In the genomic region with DNA sequence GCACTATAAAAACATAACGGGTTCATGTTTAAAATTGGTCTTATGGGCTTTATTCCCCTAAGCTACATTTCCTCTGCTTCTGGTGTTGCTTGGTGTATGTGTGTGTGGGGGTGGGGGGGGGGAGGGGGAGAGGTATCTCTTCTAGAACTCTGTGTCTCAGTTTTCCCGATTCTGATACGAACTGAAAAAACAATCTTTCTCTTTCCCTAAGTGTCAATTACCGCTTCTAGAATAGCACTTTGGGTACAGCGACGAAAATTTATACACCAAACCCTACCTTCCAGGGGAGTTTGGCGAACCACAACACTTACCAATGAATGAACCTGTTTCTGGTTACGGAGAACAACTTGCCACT, we compare ENCODE assay signal across 8 cellular contexts. TPM values are rescaled to one million over a fixed set of nuclear protein-coding genes. Genes with fewer than 3 reads are reported as not detected.
DNase-seq lines count a peak whose midpoint lies in the region; ATAC-seq and TF ChIP-seq lines count a peak whose summit lies in the region.

No MANE protein-coding gene starts in this region.

- no peaks in the 10 kb centered on the region for H3K9me3 Mint-ChIP-seq in activated CD8-positive, alpha-beta memory T cell treated with anti-CD3 and anti-CD28 coated beads, Interleukin-2, amount 10 ng/mL, durations not matched to agents 7 days and 5 days (ENCODE audit: low read depth)

- H3K4me3 ChIP-seq in ascending aorta (peak overlapping the region; percentile 80 to 91), liver (ENCODE audit: low read depth in 1 of 3, low read length in 3 of 3) (peak overlapping the region; percentile 86 to 100 (median 89)), thoracic aorta (peak overlapping the region; percentile 84)

- peak overlapping the region; percentile 87 to 96 for H3K27ac ChIP-seq in ascending aorta
- H3K27ac ChIP-seq in liver (ENCODE audit: low read depth in 1 of 2, low read length in 2 of 2) = peak overlapping the region; percentile 73 to 85
- H3K27ac ChIP-seq in thoracic aorta = peak overlapping the region; percentile 87 to 90

- TF ChIP-seq CTCF in ascending aorta (IDR thresholded peaks at IDR 0.05) = no peak
- TF ChIP-seq CTCF in liver (IDR thresholded peaks at IDR 0.05; ENCODE audit: low read depth, low read length, missing input control) = no peak
- TF ChIP-seq CTCF in thoracic aorta (IDR thresholded peaks at IDR 0.05) = no peak

- no peak for DNase-seq in activated CD8-positive, alpha-beta memory T cell treated with anti-CD3 and anti-CD28 coated beads, Interleukin-2, amount 10 ng/mL, durations not matched to agents 7 days and 5 days
- DNase-seq in activated CD8-positive, alpha-beta memory T cell treated with anti-CD3 and anti-CD28 coated beads, Interleukin-2, amount 50 U/mL, for 4 hours = no peak
- DNase-seq in ascending aorta (ENCODE audit: low spot score in 2 of 2) (no peak), thoracic aorta (ENCODE audit: low spot score) (no peak), medulla oblongata (ENCODE audit: extremely low spot score) (no peak)
- DNase-seq in stimulated activated CD4-positive, alpha-beta T cell treated with anti-CD3 and anti-CD28 coated beads, Interleukin-2, amount 100 ng/mL, for 24 hours = no peak

- intact Hi-C loops in ascending aorta (cut with DNase I) = loop anchor here (5.0 to 10.0 kb wide), 4 partner anchors 80 to 203 kb away; a partner anchor contains a TSS

- ATAC-seq in activated CD8-positive, alpha-beta memory T cell treated with anti-CD3 and anti-CD28 coated beads, Interleukin-2, amount 10 ng/mL, durations not matched to agents 7 days and 5 days = no peak
- no peak for ATAC-seq in thoracic aorta (ENCODE audit: insufficient number of reproducible peaks, low FRiP score, low read depth)
- no peak for ATAC-seq in HG02970 (IDR thresholded peaks at IDR 0.05; ENCODE audit: low FRiP score, unreplicated experiment)

- CTCF ChIA-PET in activated CD8-positive, alpha-beta memory T cell treated with anti-CD3 and anti-CD28 coated beads, Interleukin-2, amount 10 ng/mL, durations not matched to agents 7 days and 5 days (lab: Charles Lee) = interaction anchor here (0.6 to 1.3 kb wide), 4 partner anchors 51 to 260 kb away, joined by 3 to 5 read pairs (median 4); a partner anchor contains a TSS

- H3K9me3 ChIP-seq in ascending aorta (no peaks in the 10 kb centered on the region), liver (ENCODE audit: control insufficient read depth in 4 of 4, low read length in 3 of 4) (no peaks in the 10 kb centered on the region), thoracic aorta (no peaks in the 10 kb centered on the region)

- peaks cover 46% of the 10 kb centered on the region for H3K4me1 Mint-ChIP-seq in activated CD8-positive, alpha-beta memory T cell treated with anti-CD3 and anti-CD28 coated beads, Interleukin-2, amount 10 ng/mL, durations not matched to agents 7 days and 5 days

- H3K4me3 Mint-ChIP-seq in activated CD8-positive, alpha-beta memory T cell treated with anti-CD3 and anti-CD28 coated beads, Interleukin-2, amount 10 ng/mL, durations not matched to agents 7 days and 5 days = peak overlapping the region; percentile 98

- H3K4me1 ChIP-seq in ascending aorta = peaks cover 4 to 11% of the 10 kb centered on the region in 2 donors
- H3K4me1 ChIP-seq in liver (ENCODE audit: control insufficient read depth in 4 of 4, insufficient read depth in 4 of 4, low read length in 3 of 4) = peaks cover 0 to 16% (median 12%) of the 10 kb centered on the region in 4 donors
- H3K4me1 ChIP-seq in thoracic aorta (ENCODE audit: control insufficient read depth in 1 of 2, low read depth in 2 of 2) = peaks cover 3 to 16% of the 10 kb centered on the region in 2 donors

- H3K27me3 ChIP-seq in ascending aorta = no peaks in the 10 kb centered on the region
- no peaks in the 10 kb centered on the region for H3K27me3 ChIP-seq in liver (ENCODE audit: control insufficient read depth in 4 of 4, insufficient read depth in 4 of 4, low read length in 3 of 4)
- no peaks in the 10 kb centered on the region for H3K27me3 ChIP-seq in thoracic aorta (replicated peaks; ENCODE audit: insufficient read depth)

- peaks cover 13% of the 10 kb centered on the region for H3K36me3 Mint-ChIP-seq in activated CD8-positive, alpha-beta memory T cell treated with anti-CD3 and anti-CD28 coated beads, Interleukin-2, amount 10 ng/mL, durations not matched to agents 7 days and 5 days

- peaks cover 7 to 23% of the 10 kb centered on the region in 2 donors for H3K36me3 ChIP-seq in ascending aorta
- H3K36me3 ChIP-seq in liver (ENCODE audit: control insufficient read depth in 4 of 4, insufficient read depth in 3 of 4, low read depth in 1 of 4, low read length in 3 of 4) = peaks cover 2 to 14% (median 6%) of the 10 kb centered on the region in 4 donors
- peaks cover 7% of the 10 kb centered on the region for H3K36me3 ChIP-seq in thoracic aorta

- H3K27ac Mint-ChIP-seq in activated CD8-positive, alpha-beta memory T cell treated with anti-CD3 and anti-CD28 coated beads, Interleukin-2, amount 10 ng/mL, durations not matched to agents 7 days and 5 days = peak overlapping the region; percentile 97

- 4% methylated on average over 8 of the region's 8 CpGs for WGBS in liver

- peak overlapping the region; percentile 74 to 82 for H3K9ac ChIP-seq in liver (ENCODE audit: low read depth in 1 of 2, low read length in 2 of 2)

- TF ChIP-seq RAD21 in liver (IDR thresholded peaks at IDR 0.05) = no peak

- H3K27me3 Mint-ChIP-seq in activated CD8-positive, alpha-beta memory T cell treated with anti-CD3 and anti-CD28 coated beads, Interleukin-2, amount 10 ng/mL, durations not matched to agents 7 days and 5 days = no peaks in the 10 kb centered on the region

TF ChIP-seq in liver, 16 proteins besides CTCF, POLR2A, EP300 and RAD21:
- TF ChIP-seq, protein P1, sequence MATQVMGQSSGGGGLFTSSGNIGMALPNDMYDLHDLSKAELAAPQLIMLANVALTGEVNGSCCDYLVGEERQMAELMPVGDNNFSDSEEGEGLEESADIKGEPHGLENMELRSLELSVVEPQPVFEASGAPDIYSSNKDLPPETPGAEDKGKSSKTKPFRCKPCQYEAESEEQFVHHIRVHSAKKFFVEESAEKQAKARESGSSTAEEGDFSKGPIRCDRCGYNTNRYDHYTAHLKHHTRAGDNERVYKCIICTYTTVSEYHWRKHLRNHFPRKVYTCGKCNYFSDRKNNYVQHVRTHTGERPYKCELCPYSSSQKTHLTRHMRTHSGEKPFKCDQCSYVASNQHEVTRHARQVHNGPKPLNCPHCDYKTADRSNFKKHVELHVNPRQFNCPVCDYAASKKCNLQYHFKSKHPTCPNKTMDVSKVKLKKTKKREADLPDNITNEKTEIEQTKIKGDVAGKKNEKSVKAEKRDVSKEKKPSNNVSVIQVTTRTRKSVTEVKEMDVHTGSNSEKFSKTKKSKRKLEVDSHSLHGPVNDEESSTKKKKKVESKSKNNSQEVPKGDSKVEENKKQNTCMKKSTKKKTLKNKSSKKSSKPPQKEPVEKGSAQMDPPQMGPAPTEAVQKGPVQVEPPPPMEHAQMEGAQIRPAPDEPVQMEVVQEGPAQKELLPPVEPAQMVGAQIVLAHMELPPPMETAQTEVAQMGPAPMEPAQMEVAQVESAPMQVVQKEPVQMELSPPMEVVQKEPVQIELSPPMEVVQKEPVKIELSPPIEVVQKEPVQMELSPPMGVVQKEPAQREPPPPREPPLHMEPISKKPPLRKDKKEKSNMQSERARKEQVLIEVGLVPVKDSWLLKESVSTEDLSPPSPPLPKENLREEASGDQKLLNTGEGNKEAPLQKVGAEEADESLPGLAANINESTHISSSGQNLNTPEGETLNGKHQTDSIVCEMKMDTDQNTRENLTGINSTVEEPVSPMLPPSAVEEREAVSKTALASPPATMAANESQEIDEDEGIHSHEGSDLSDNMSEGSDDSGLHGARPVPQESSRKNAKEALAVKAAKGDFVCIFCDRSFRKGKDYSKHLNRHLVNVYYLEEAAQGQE (IDR thresholded peaks at IDR 0.05) = no peak
- TF ChIP-seq FOXA2 (IDR thresholded peaks at IDR 0.05) (no peak), JUND (IDR thresholded peaks at IDR 0.05) (no peak), GABPA (IDR thresholded peaks at IDR 0.05 in 1 of 2, conservative IDR thresholded peaks at IDR 0.05 in 1 of 2) (no peak), FOXA1 (IDR thresholded peaks at IDR 0.05) (no peak), EGR1 (IDR thresholded peaks at IDR 0.05; ENCODE audit: low read depth in 2 of 2) (no peak), TAF1 (conservative IDR thresholded peaks at IDR 0.05) (no peak), RXRA (IDR thresholded peaks at IDR 0.05) (no peak)
- TF ChIP-seq, protein P2, sequence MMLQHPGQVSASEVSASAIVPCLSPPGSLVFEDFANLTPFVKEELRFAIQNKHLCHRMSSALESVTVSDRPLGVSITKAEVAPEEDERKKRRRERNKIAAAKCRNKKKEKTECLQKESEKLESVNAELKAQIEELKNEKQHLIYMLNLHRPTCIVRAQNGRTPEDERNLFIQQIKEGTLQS (IDR thresholded peaks at IDR 0.05) = no peak
- TF ChIP-seq, protein P3, sequence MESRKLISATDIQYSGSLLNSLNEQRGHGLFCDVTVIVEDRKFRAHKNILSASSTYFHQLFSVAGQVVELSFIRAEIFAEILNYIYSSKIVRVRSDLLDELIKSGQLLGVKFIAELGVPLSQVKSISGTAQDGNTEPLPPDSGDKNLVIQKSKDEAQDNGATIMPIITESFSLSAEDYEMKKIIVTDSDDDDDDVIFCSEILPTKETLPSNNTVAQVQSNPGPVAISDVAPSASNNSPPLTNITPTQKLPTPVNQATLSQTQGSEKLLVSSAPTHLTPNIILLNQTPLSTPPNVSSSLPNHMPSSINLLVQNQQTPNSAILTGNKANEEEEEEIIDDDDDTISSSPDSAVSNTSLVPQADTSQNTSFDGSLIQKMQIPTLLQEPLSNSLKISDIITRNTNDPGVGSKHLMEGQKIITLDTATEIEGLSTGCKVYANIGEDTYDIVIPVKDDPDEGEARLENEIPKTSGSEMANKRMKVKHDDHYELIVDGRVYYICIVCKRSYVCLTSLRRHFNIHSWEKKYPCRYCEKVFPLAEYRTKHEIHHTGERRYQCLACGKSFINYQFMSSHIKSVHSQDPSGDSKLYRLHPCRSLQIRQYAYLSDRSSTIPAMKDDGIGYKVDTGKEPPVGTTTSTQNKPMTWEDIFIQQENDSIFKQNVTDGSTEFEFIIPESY (IDR thresholded peaks at IDR 0.05) = no peak

RNA-seq across cellular contexts. Expression of a gene that starts 0.6 kb away (rescaled TPM):
- total RNA-seq in activated CD8-positive, alpha-beta memory T cell treated with anti-CD3 and anti-CD28 coated beads, Interleukin-2, amount 10 ng/mL, durations not matched to agents 7 days and 5 days = 10 to 100 TPM; 60.0 to 64.6 TPM
- total RNA-seq in ascending aorta (14.0 TPM), liver (10 to 100 TPM; 27.4 to 36.6 TPM), thoracic aorta (10 to 100 TPM; 22.2 to 40.8 TPM)
- 1 to 10 TPM; 7.0 to 7.5 TPM for polyA plus RNA-seq in liver
